8 cellular contexts compared by ENCODE assay signal in genomic region chr2:85584354-85584856, GRCh38. TPM values are rescaled to one million over a fixed set of nuclear protein-coding genes. Genes with fewer than 3 reads are reported as not detected.
DNase-seq lines count a peak whose midpoint lies in the region; ATAC-seq, FAIRE-seq and TF ChIP-seq lines count a peak whose summit lies in the region.

VAMP5 (plus strand) TSS chr2:85584431; CDS start chr2:85584491, 60 bp downstream.

- no peak for TF ChIP-seq EP300 in transverse colon (IDR thresholded peaks at IDR 0.05; ENCODE audit: low read depth)

- WGBS in transverse colon (ENCODE audit: low coverage in 1 of 2), 2 donors = 58% methylated on average over 36 of the region's 52 CpGs; no CpG with 5 or more reads in 1 of the 2 donors

- H3K4me3 ChIP-seq in Caco-2 (ENCODE audit: low read depth, low read length) (peak within 1 kb of the TSS; percentile 47), dorsolateral prefrontal cortex (peak within 1 kb of the TSS; percentile 37 to 77 (median 66)), transverse colon (peak within 1 kb of the TSS; percentile 30 to 57 (median 46))

- H3K27ac ChIP-seq in dorsolateral prefrontal cortex = peak within 1 kb of the TSS in 55 of 59 donors; percentile 39 to 87 (median 73)
- peak within 1 kb of the TSS; percentile 85 to 90 (median 86) for H3K27ac ChIP-seq in transverse colon

- H3K27me3 Mint-ChIP-seq in Caco-2 (ENCODE audit: insufficient read depth, unreplicated experiment) = peaks cover 10% of the 10 kb centered on the region

- CTCF ChIA-PET in Caco-2 (lab: Charles Lee) = no interaction called here

- FAIRE-seq in RCC 7860 (lab: Jason Lieb, UNC) = no peak

- H3K27ac Mint-ChIP-seq in Caco-2 (ENCODE audit: unreplicated experiment) = peak within 1 kb of the TSS; percentile 83

- no peaks in the 10 kb centered on the region for H3K27me3 ChIP-seq in Caco-2 (replicated peaks; ENCODE audit: control insufficient read depth, insufficient read depth, low read length)
- H3K27me3 ChIP-seq in dorsolateral prefrontal cortex = peaks cover 0 to 6% (median 0%) of the 10 kb centered on the region in 45 donors
- no peaks in the 10 kb centered on the region for H3K27me3 ChIP-seq in transverse colon

- no peaks in the 10 kb centered on the region for H3K9me3 Mint-ChIP-seq in Caco-2 (ENCODE audit: unreplicated experiment)

- POLR2A ChIA-PET in Caco-2 (lab: Charles Lee) = interaction anchor here (0.6 to 1.2 kb wide), 3 partner anchors 11 to 523 kb away, joined by 6 to 8 read pairs (median 8); partner anchors contain the start of genes GGCX and RNF181

- TF ChIP-seq CTCF in Caco-2 (IDR thresholded peaks at IDR 0.05; ENCODE audit: insufficient read depth in 1 of 2, low read depth in 1 of 2, low read length in 1 of 2, severe bottlenecking in 1 of 2, unreplicated experiment in 1 of 2) = no peak
- TF ChIP-seq CTCF in dorsolateral prefrontal cortex (IDR thresholded peaks at IDR 0.05 in 54 of 56, conservative IDR thresholded peaks at IDR 0.05 in 2 of 56; ENCODE audit: low read depth in 1 of 56, partially characterized antibody in 56 of 56) = no peak
- TF ChIP-seq CTCF in transverse colon (IDR thresholded peaks at IDR 0.05) = no peak

- peak; percentile 58 for ATAC-seq in GM21825 (IDR thresholded peaks at IDR 0.05; ENCODE audit: unreplicated experiment)
- no peak for ATAC-seq in GM18519 (IDR thresholded peaks at IDR 0.05; ENCODE audit: low FRiP score, unreplicated experiment)

- BruUV-seq in Caco-2 (replicated peaks; lab: Mats Ljungman, UMichigan) = no TSS peak

- in situ Hi-C loops in transverse colon (cut with MboI; ENCODE audit: low pct_ligation_motif_present in 1 of 4, low pct_unique_long_range_greater_than_20kb in 1 of 4, low sequenced_read_pairs in 3 of 4) = no loop called here

- peak within 1 kb of the TSS; percentile 76 for H3K4me3 Mint-ChIP-seq in Caco-2 (ENCODE audit: unreplicated experiment)

- H3K4me1 Mint-ChIP-seq in Caco-2 (ENCODE audit: low read depth, unreplicated experiment) = peaks cover 30% of the 10 kb centered on the region

- H3K36me3 Mint-ChIP-seq in Caco-2 (ENCODE audit: insufficient read depth, unreplicated experiment) = peaks cover 31% of the 10 kb centered on the region

- H3K4me1 ChIP-seq in Caco-2 = peaks cover 27% of the 10 kb centered on the region
- peaks cover 22 to 57% (median 29%) of the 10 kb centered on the region in 4 donors for H3K4me1 ChIP-seq in transverse colon

- TF ChIP-seq POLR2A in transverse colon (IDR thresholded peaks at IDR 0.05) = peak; percentile 14

- peak; percentile 79 to 85 for DNase-seq in Caco-2
- DNase-seq in T follicular helper cell (ENCODE audit: low read depth) = peak; percentile 26
- no peak for DNase-seq in dorsolateral prefrontal cortex
- DNase-seq in lung microvascular endothelial cell (ENCODE audit: low read depth in 2 of 2) = peak; percentile 38 to 52
- peak; percentile 51 for DNase-seq in transverse colon
- DNase-seq in RCC 7860 (ENCODE audit: low spot score) = no peak

- H3K9me3 ChIP-seq in Caco-2 = no peaks in the 10 kb centered on the region
- H3K9me3 ChIP-seq in transverse colon = no peaks in the 10 kb centered on the region

- H3K36me3 ChIP-seq in Caco-2 (ENCODE audit: control insufficient read depth, insufficient read depth, low read length) (no peaks in the 10 kb centered on the region; the same call in 1 of the 2 replicates), transverse colon (no peaks in the 10 kb centered on the region)

- intact Hi-C loops in Caco-2 (cut with micrococcal nuclease; ENCODE audit: unreplicated experiment) = no loop called here
- intact Hi-C loops in dorsolateral prefrontal cortex (cut with DNase I) = no loop called here
- intact Hi-C loops in transverse colon (cut with DNase I; ENCODE audit: low total_unique reads) = no loop called here

RNA-seq across cellular contexts. Expression of gene VAMP5, which starts in this region (rescaled TPM):
- total RNA-seq in Caco-2 (2022) (11.0 and 15.1 TPM in 2 replicates), dorsolateral prefrontal cortex (10 to 100 TPM; 11.2 to 51.3 (median 21.9) TPM), lung microvascular endothelial cell (85.9 and 135 TPM in 2 replicates), transverse colon (10 to 100 TPM in 2 of 4 donors, 1 to 10 TPM in 1, not detected in 1; 9.4 to 26.9 (median 17.1) TPM)

Comparison
In these comparisons a context has a peak if more than half of its experiments do, and no peak if none do; other contexts are left out.
1. DNase-seq: peak in Caco-2 (2 of 2), T follicular helper cell (single experiment), lung microvascular endothelial cell (2 of 2) and transverse colon (single experiment); none in dorsolateral prefrontal cortex (0 of 10) and RCC 7860 (single experiment).
2. Peak in every context shown above with its lines, with median percentiles within 50 percentile points of each other: H3K4me3 ChIP-seq.